In the genomic region with DNA sequence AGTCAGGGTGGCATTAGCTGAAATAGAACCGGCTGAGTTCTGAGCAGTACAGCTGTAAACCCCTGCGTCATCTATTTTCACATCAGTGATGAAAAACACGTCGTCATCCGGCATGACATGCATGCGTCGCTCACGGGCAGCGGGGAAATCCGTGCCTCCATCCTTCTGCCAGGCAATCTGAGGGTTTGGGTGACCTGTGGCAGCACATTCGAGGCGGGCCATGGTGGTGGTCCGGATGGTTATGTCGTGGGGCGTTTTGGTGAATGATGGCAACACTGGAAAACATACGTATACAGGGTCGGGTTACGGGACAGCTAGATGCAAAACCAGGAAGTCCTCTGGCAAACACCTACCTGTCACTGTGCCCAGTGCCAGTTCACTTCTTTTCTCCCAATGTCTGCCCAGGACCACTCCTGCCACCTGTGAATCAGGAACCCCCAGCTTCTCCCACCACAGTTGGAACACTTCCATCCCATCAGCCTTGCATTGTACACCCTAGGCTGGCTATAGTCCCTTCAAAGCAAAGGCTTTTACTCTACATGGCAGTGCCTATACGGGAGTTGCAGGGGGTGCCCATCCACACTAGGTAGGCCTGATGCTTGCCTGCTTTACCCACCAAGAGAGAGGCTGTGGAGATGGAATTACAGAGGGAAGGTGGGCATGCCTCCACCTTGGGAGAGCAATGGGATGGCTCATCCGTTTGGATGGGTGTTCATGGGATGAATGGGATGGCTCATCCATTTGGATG, we compare ENCODE assay signal across 11 cellular contexts.
"Had no signal": no experiment of that assay in that cellular context is flagged by ENCODE, and none has a peak within 500 bp of the region (broad histone marks: within the 10 kb centered on the region; RNA-seq: fewer than 3 reads in every experiment).

No MANE protein-coding gene starts in this region.

- H3K27me3 Mint-ChIP-seq: natural killer cell treated with Interleukin-12 subunit alpha and Interleukin-12 subunit beta and Interleukin-15 and Interleukin-18, amount 100 ng/mL, for 72 hours; stimulated activated naive CD8-positive, alpha-beta T cell treated with anti-CD3 and anti-CD28 coated beads, Interleukin-15, amount 100 ng/mL, for 72 hours had no signal

- H3K4me3 Mint-ChIP-seq: natural killer cell treated with Interleukin-12 subunit alpha and Interleukin-12 subunit beta and Interleukin-15 and Interleukin-18, amount 100 ng/mL, for 72 hours; stimulated activated naive CD8-positive, alpha-beta T cell treated with anti-CD3 and anti-CD28 coated beads, Interleukin-15, amount 100 ng/mL, for 72 hours had no signal

- H3K27ac Mint-ChIP-seq: natural killer cell treated with Interleukin-12 subunit alpha and Interleukin-12 subunit beta and Interleukin-15 and Interleukin-18, amount 100 ng/mL, for 72 hours had no signal

- H3K4me3 ChIP-seq: heart left ventricle, mucosa of descending colon, thyroid gland had no signal

- H3K9me3 ChIP-seq: heart left ventricle, mucosa of descending colon, thyroid gland had no signal

- ATAC-seq: heart left ventricle; mucosa of descending colon; natural killer cell treated with Interleukin-12 subunit alpha and Interleukin-12 subunit beta and Interleukin-15 and Interleukin-18, amount 100 ng/mL, for 72 hours; stimulated activated naive CD8-positive, alpha-beta T cell treated with anti-CD3 and anti-CD28 coated beads, Interleukin-15, amount 100 ng/mL, for 72 hours had no signal

- H3K27ac ChIP-seq: thyroid gland had no signal

- H3K27me3 ChIP-seq: heart left ventricle, thyroid gland had no signal

- H3K9me3 Mint-ChIP-seq: natural killer cell treated with Interleukin-12 subunit alpha and Interleukin-12 subunit beta and Interleukin-15 and Interleukin-18, amount 100 ng/mL, for 72 hours had no signal

- DNase-seq: activated CD4-positive, alpha-beta T cell treated with anti-CD3 and anti-CD28 coated beads for 1 hour; activated CD4-positive, alpha-beta T cell treated with anti-CD3 and anti-CD28 coated beads, Interleukin-2, amount 50 U/mL, for 48 hours; activated gamma-delta T cell treated with Interleukin-2 at 50 U/mL for 16 hours; heart left ventricle; mammary epithelial cell; mucosa of descending colon; stimulated activated CD4-positive, alpha-beta T cell treated with anti-CD3 and anti-CD28 coated beads, Interleukin-4, amount 100 ng/mL, for 1 hour; stimulated activated CD8-positive, alpha-beta memory T cell treated with anti-CD3 and anti-CD28 coated beads, Interleukin-4, amount 100 ng/mL, for 48 hours; stimulated activated naive CD8-positive, alpha-beta T cell treated with anti-CD3 and anti-CD28 coated beads, Interleukin-15, amount 100 ng/mL, for 72 hours; thyroid gland had no signal

- H3K4me1 Mint-ChIP-seq: stimulated activated naive CD8-positive, alpha-beta T cell treated with anti-CD3 and anti-CD28 coated beads, Interleukin-15, amount 100 ng/mL, for 72 hours had no signal
